In genomic region chr20:62822788-62823651, GRCh38 we compare ENCODE assay signal across 8 cellular contexts. TPM values are rescaled to one million over a fixed set of nuclear protein-coding genes. Genes with fewer than 3 reads are reported as not detected.
DNase-seq lines count a peak whose midpoint lies in the region; ATAC-seq and TF ChIP-seq lines count a peak whose summit lies in the region.

No MANE protein-coding gene starts in this region.

- ATAC-seq in stimulated activated memory B cell treated with anti-CD40 and anti-IgM and Interleukin-4, amounts not matched to agents 10 μg/mL and 1 μg/mL and 100 μg/mL, for 72 hours, result peak; percentile 34
- no peak for ATAC-seq in psoas muscle

- CTCF ChIA-PET in AG04450 (lab: Charles Lee), result interaction anchor here (0.7 to 1.3 kb wide), 5 partner anchors 9 to 186 kb away, joined by 3 to 7 read pairs (median 3); no protein-coding TSS in a partner anchor

- H3K9me3 ChIP-seq in AG04450 (ENCODE audit: control insufficient read depth, insufficient read depth, low read length), result no peaks in the 10 kb centered on the region
- H3K9me3 ChIP-seq in SK-N-MC (ENCODE audit: low read depth, low read length), result no peaks in the 10 kb centered on the region
- no peaks in the 10 kb centered on the region for H3K9me3 ChIP-seq in psoas muscle

- H3K27ac Mint-ChIP-seq in stimulated activated memory B cell treated with anti-CD40 and anti-IgM and Interleukin-4, amounts not matched to agents 10 μg/mL and 1 μg/mL and 100 μg/mL, for 72 hours, result no peak overlapping the region

- peaks cover 27% of the 10 kb centered on the region for H3K27me3 Mint-ChIP-seq in stimulated activated memory B cell treated with anti-CD40 and anti-IgM and Interleukin-4, amounts not matched to agents 10 μg/mL and 1 μg/mL and 100 μg/mL, for 72 hours

- no peak overlapping the region for H3K27ac ChIP-seq in AG04450 (ENCODE audit: low read depth, low read length)
- peak overlapping the region; percentile 60; the same call in 1 of the 2 replicates for H3K27ac ChIP-seq in SK-N-MC
- no peak overlapping the region for H3K27ac ChIP-seq in psoas muscle

- WGBS in psoas muscle, 3 donors, result 87 to 93% (median 88%) methylated on average over 23 to 24 of the region's 24 CpGs

- intact Hi-C loops in psoas muscle (cut with DNase I), result no loop called here

- POLR2A ChIA-PET in AG04450 (lab: Yijun Ruan, JAX), result interaction anchor here (0.7 kb wide), 1 partner anchor 71 kb away, joined by 8 read pairs; no protein-coding TSS in a partner anchor

- H3K4me3 Mint-ChIP-seq in stimulated activated memory B cell treated with anti-CD40 and anti-IgM and Interleukin-4, amounts not matched to agents 10 μg/mL and 1 μg/mL and 100 μg/mL, for 72 hours, result peak overlapping the region; percentile 46

- H3K27me3 ChIP-seq in AG04450 (ENCODE audit: control insufficient read depth, insufficient read depth, low read length), result peaks cover 3% of the 10 kb centered on the region
- H3K27me3 ChIP-seq in psoas muscle (ENCODE audit: insufficient read depth in 3 of 3, low read length in 2 of 3), result peaks cover 0 to 36% (median 9%) of the 10 kb centered on the region in 3 donors

- no peak overlapping the region for H3K9ac ChIP-seq in SK-N-MC (ENCODE audit: insufficient read length)

- H3K4me3 ChIP-seq in AG04450 (ENCODE audit: low read depth, low read length) (no peak overlapping the region), SK-N-MC (no peak overlapping the region), epithelial cell of proximal tubule (ENCODE audit: low read depth, low read length) (no peak overlapping the region), psoas muscle (no peak overlapping the region)

- H3K4me1 Mint-ChIP-seq in stimulated activated memory B cell treated with anti-CD40 and anti-IgM and Interleukin-4, amounts not matched to agents 10 μg/mL and 1 μg/mL and 100 μg/mL, for 72 hours, result peaks cover 26% of the 10 kb centered on the region

- DNase-seq in AG04450 (ENCODE audit: low read depth, low spot score) (no peak), M059J (ENCODE audit: low read depth) (peak; percentile 80), SK-N-MC (ENCODE audit: low read depth, low spot score) (no peak), epithelial cell of proximal tubule (ENCODE audit: low read depth) (no peak), mesenteric fat pad (ENCODE audit: low spot score) (no peak), psoas muscle (no peak)

- peaks cover 6% of the 10 kb centered on the region for H3K4me1 ChIP-seq in psoas muscle

- TF ChIP-seq CTCF in AG04450 (IDR thresholded peaks at IDR 0.05; ENCODE audit: low read depth, low read length) (peak; percentile 24; the same call in 1 of the 2 replicates), GM12872 (IDR thresholded peaks at IDR 0.05; ENCODE audit: insufficient read depth, low read depth, low read length) (peak; percentile 56; the same call in 2 of the 3 replicates), epithelial cell of proximal tubule (conservative IDR thresholded peaks at IDR 0.05; ENCODE audit: low read depth, low read length) (peak; percentile 51), psoas muscle (IDR thresholded peaks at IDR 0.05) (no peak)

- H3K9me3 Mint-ChIP-seq in stimulated activated memory B cell treated with anti-CD40 and anti-IgM and Interleukin-4, amounts not matched to agents 10 μg/mL and 1 μg/mL and 100 μg/mL, for 72 hours, result no peaks in the 10 kb centered on the region

- H3K36me3 ChIP-seq in SK-N-MC (ENCODE audit: insufficient read depth, low read length) (no peaks in the 10 kb centered on the region), psoas muscle (ENCODE audit: insufficient read depth in 1 of 2, low read depth in 1 of 2) (no peaks in the 10 kb centered on the region)

- H3K36me3 Mint-ChIP-seq in stimulated activated memory B cell treated with anti-CD40 and anti-IgM and Interleukin-4, amounts not matched to agents 10 μg/mL and 1 μg/mL and 100 μg/mL, for 72 hours, result no peaks in the 10 kb centered on the region

RNA-seq across cellular contexts. Expression of gene COL9A3, which starts 6.2 kb away (rescaled TPM):
- 0.69 and 0.98 TPM in 2 replicates for polyA plus RNA-seq in AG04450 (2011; rRNA removed)
- polyA minus RNA-seq in AG04450 (2011; rRNA and poly(A)+ RNA removed), result 0.23 and 0.39 TPM in 2 replicates
- total RNA-seq in M059J (2014; rRNA removed; shearing (Covaris generic)), result 0.17 TPM in 1 of 2 replicates, not detected in the other
- total RNA-seq in epithelial cell of proximal tubule, result 2.8 and 4.6 TPM in 2 replicates
- total RNA-seq in mesenteric fat pad, result 0.42 TPM
- total RNA-seq in psoas muscle, result under 1 TPM in 3 of 4 donors, not detected in 1; 0.27 to 0.67 (median 0.40) TPM
- polyA plus RNA-seq in psoas muscle, result under 1 TPM; 0.51 to 0.86 (median 0.67) TPM

RNA-seq across cellular contexts. Expression of gene OGFR, which starts 18.4 kb away (rescaled TPM):
- 19.7 and 21.7 TPM in 2 replicates for polyA plus RNA-seq in AG04450 (2011; rRNA removed)
- polyA minus RNA-seq in AG04450 (2011; rRNA and poly(A)+ RNA removed), result 22.0 and 32.6 TPM in 2 replicates
- total RNA-seq in M059J (2014; rRNA removed; shearing (Covaris generic)), result 62.0 and 117 TPM in 2 replicates
- total RNA-seq in epithelial cell of proximal tubule, result 57.6 and 61.1 TPM in 2 replicates
- 47.3 TPM for total RNA-seq in mesenteric fat pad
- total RNA-seq in psoas muscle, result 10 to 100 TPM; 17.3 to 20.9 (median 19.4) TPM
- polyA plus RNA-seq in psoas muscle, result 10 to 100 TPM; 11.6 to 21.6 (median 15.5) TPM

RNA-seq across cellular contexts. Expression of gene MRGBP, which starts 26.7 kb away (rescaled TPM):
- polyA plus RNA-seq in AG04450 (2011; rRNA removed) (13.4 and 14.4 TPM in 2 replicates), psoas muscle (10 to 100 TPM in 1 of 3 donors, 1 to 10 TPM in 2; 6.5 to 11.4 (median 7.8) TPM)
- polyA minus RNA-seq in AG04450 (2011; rRNA and poly(A)+ RNA removed), result 12.5 and 14.0 TPM in 2 replicates
- total RNA-seq in M059J (2014; rRNA removed; shearing (Covaris generic)), result 56.4 and 65.9 TPM in 2 replicates
- total RNA-seq in epithelial cell of proximal tubule (14.6 and 23.4 TPM in 2 replicates), mesenteric fat pad (7.2 TPM), psoas muscle (1 to 10 TPM; 5.1 to 7.2 (median 5.7) TPM)

RNA-seq across cellular contexts. Expression of gene TCFL5, which starts 38.6 kb away (rescaled TPM):
- polyA plus RNA-seq in AG04450 (2011; rRNA removed) (8.7 and 9.9 TPM in 2 replicates), psoas muscle (1 to 10 TPM; 2.3 to 4.3 (median 2.8) TPM)
- polyA minus RNA-seq in AG04450 (2011; rRNA and poly(A)+ RNA removed), result 4.0 and 5.1 TPM in 2 replicates
- 13.8 and 19.1 TPM in 2 replicates for total RNA-seq in M059J (2014; rRNA removed; shearing (Covaris generic))
- total RNA-seq in epithelial cell of proximal tubule (5.7 and 7.2 TPM in 2 replicates), mesenteric fat pad (10.1 TPM), psoas muscle (1 to 10 TPM; 3.6 to 5.2 (median 4.1) TPM)
